ENCODE assay signal across 21 cellular contexts in the genomic region with DNA sequence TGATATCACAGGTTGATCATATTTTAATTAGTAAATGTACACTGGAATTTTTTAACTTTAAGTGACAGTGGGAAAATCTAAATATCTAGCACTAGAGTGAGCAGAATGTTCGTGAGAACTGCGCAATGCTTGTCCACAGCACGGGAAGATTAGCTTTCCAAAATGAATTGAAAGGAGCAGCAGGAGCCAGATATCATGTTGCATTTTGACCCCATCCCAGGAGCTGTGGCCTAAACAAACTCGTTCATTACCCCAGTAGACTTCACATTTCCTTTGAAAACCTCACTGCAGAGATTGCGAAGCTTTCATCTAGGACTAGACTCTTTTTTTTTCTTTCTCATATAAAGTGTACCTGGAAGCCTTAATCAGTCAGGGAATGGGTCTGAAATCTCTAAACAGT.
"Had no signal": no experiment of that assay in that cellular context is flagged by ENCODE, and none has a peak within 500 bp of the region (broad histone marks: within the 10 kb centered on the region; RNA-seq: fewer than 3 reads in every experiment).

No MANE protein-coding gene starts in this region.

- H3K4me1 ChIP-seq: heart left ventricle, psoas muscle, right lobe of liver, spleen, tibial artery, upper lobe of left lung, uterus had no signal

- DNase-seq: effector CD4-positive, alpha-beta T cell; foreskin melanocyte; heart left ventricle; hippocampal formation; left colon; left ventricle myocardium superior; naive thymus-derived CD4-positive, alpha-beta T cell; nephron progenitor cell; psoas muscle; retina; right lobe of liver; spleen; stimulated activated CD4-positive, alpha-beta T cell treated with anti-CD3 and anti-CD28 coated beads, Interleukin-15, amount 100 ng/mL, for 24 hours; stimulated activated CD4-positive, alpha-beta T cell treated with anti-CD3 and anti-CD28 coated beads, Interleukin-1b, Interleukin-23, amount 100 ng/mL, for 48 hours; stimulated activated CD4-positive, alpha-beta T cell treated with anti-CD3 and anti-CD28 coated beads, Interleukin-4, amount 100 ng/mL, for 24 hours; tibial artery; upper lobe of left lung; uterus had no signal

- H3K27me3 ChIP-seq: right lobe of liver, upper lobe of left lung, uterus had no signal

- H3K9me3 ChIP-seq: heart left ventricle, neutrophil, psoas muscle, right lobe of liver, spleen, tibial artery, upper lobe of left lung, uterus had no signal

- ATAC-seq: heart left ventricle; left colon; left ventricle myocardium superior; naive thymus-derived CD4-positive, alpha-beta T cell; psoas muscle; right lobe of liver; stimulated activated memory B cell treated with anti-CD40 and anti-IgM and Interleukin-4, amounts not matched to agents 10 μg/mL and 1 μg/mL and 100 μg/mL, for 72 hours had no signal

- H3K4me3 ChIP-seq: heart left ventricle, lung, psoas muscle, right lobe of liver, spleen, tibial artery, upper lobe of left lung, uterus had no signal

- H3K36me3 ChIP-seq: heart left ventricle, neutrophil, right lobe of liver, spleen, tibial artery, upper lobe of left lung, uterus had no signal

- H3K27ac ChIP-seq: heart left ventricle, neutrophil, psoas muscle, right lobe of liver, spleen, tibial artery, upper lobe of left lung, uterus had no signal
